In genomic region chr1:63326473-63327380, GRCh38 we compare ENCODE assay signal across 12 cellular contexts. TPM values are rescaled to one million over a fixed set of nuclear protein-coding genes. Genes with fewer than 3 reads are reported as not detected.
DNase-seq lines count a peak whose midpoint lies in the region; ATAC-seq, FAIRE-seq and TF ChIP-seq lines count a peak whose summit lies in the region.
"Had no signal": no experiment of that assay in that cellular context is flagged by ENCODE, and none has a peak within 500 bp of the region (broad histone marks: within the 10 kb centered on the region; RNA-seq: fewer than 3 reads in every experiment).

No MANE protein-coding gene starts in this region.

- H3K27ac Mint-ChIP-seq in CD4-positive, CD25-positive, alpha-beta regulatory T cell = peak overlapping the region in 2 of 3 donors; percentile 85 to 91

- peaks cover 44% of the 10 kb centered on the region for H3K4me1 ChIP-seq in CD4-positive, CD25-positive, alpha-beta regulatory T cell (ENCODE audit: control insufficient read depth, insufficient read depth, low read length, poor library complexity, severe bottlenecking)
- peaks cover 23% of the 10 kb centered on the region for H3K4me1 ChIP-seq in hepatocyte (ENCODE audit: insufficient read depth)

- no peaks in the 10 kb centered on the region for H3K36me3 ChIP-seq in CD4-positive, CD25-positive, alpha-beta regulatory T cell (ENCODE audit: control insufficient read depth, insufficient read depth, low read length)
- H3K36me3 ChIP-seq in hepatocyte (replicated peaks; ENCODE audit: insufficient read depth, low read depth) = no peaks in the 10 kb centered on the region

- H3K4me3 Mint-ChIP-seq in CD4-positive, CD25-positive, alpha-beta regulatory T cell = peak overlapping the region; percentile 10 to 74 (median 48)

- no peak for TF ChIP-seq CTCF in hepatocyte (IDR thresholded peaks at IDR 0.05; ENCODE audit: poor library complexity)

- no peak overlapping the region for H3K27ac ChIP-seq in CD4-positive, CD25-positive, alpha-beta regulatory T cell (ENCODE audit: insufficient read depth, low read length, poor library complexity, severe bottlenecking)
- no peak overlapping the region for H3K27ac ChIP-seq in hepatocyte

- WGBS in hepatocyte (ENCODE audit: low lambda C conversion rate, missing lambda C conversion rate) = 2% methylated on average over 37 of the region's 37 CpGs

- no peak overlapping the region for H2AFZ ChIP-seq in hepatocyte

- DNase-seq in CD4-positive, CD25-positive, alpha-beta regulatory T cell = peak in 1 of 3 donors; percentile 18
- DNase-seq in GM12891 (ENCODE audit: insufficient read length, low spot score) (no peak), hepatocyte (ENCODE audit: low spot score) (peak; percentile 16), AG08396 (ENCODE audit: low spot score) (no peak), SW 1271 (lab: John Stamatoyannopoulos, UW) (no peak), left lobe of liver (ENCODE audit: low spot score) (no peak)
- DNase-seq: KG1; stimulated activated naive CD4-positive, alpha-beta T cell treated with Interleukin-2 at 50 U/mL for 16 hours had no signal

- H4K20me1 ChIP-seq in hepatocyte (ENCODE audit: insufficient read depth, poor library complexity, severe bottlenecking) = no peaks in the 10 kb centered on the region

- peaks cover 60% of the 10 kb centered on the region for H3K27me3 ChIP-seq in CD4-positive, CD25-positive, alpha-beta regulatory T cell (ENCODE audit: control insufficient read depth, insufficient read depth, low read length)
- H3K27me3 ChIP-seq in hepatocyte = peaks cover 97% of the 10 kb centered on the region

- H3K9me3 ChIP-seq in CD4-positive, CD25-positive, alpha-beta regulatory T cell (ENCODE audit: control insufficient read depth in 2 of 2, low read length in 2 of 2) = peaks cover 9 to 15% of the 10 kb centered on the region in 2 experiments
- H3K9me3 ChIP-seq in hepatocyte (ENCODE audit: low read depth) = no peaks in the 10 kb centered on the region

- peaks cover 1% of the 10 kb centered on the region for H3K36me3 Mint-ChIP-seq in CD4-positive, CD25-positive, alpha-beta regulatory T cell

- peaks cover 0 to 18% (median 2%) of the 10 kb centered on the region in 7 donors for H3K9me3 Mint-ChIP-seq in CD4-positive, CD25-positive, alpha-beta regulatory T cell

- peak; percentile 20 for FAIRE-seq in GM12891 (lab: Jason Lieb, UNC)

- ATAC-seq in CD4-positive, CD25-positive, alpha-beta regulatory T cell (ENCODE audit: low read depth in 2 of 2) = no peak
- peak; percentile 13; the same call in 1 of the 3 replicates for ATAC-seq in SK-N-SH treated with all-trans-retinoic acid at 6 μM for 48 hours
- ATAC-seq in GM18519 (IDR thresholded peaks at IDR 0.05; ENCODE audit: low FRiP score, unreplicated experiment) = no peak
- no peak for ATAC-seq in left lobe of liver

- no peak overlapping the region for H3K4me2 ChIP-seq in hepatocyte

- H3K4me3 ChIP-seq in CD4-positive, CD25-positive, alpha-beta regulatory T cell (ENCODE audit: low read depth, low read length) = no peak overlapping the region
- no peak overlapping the region for H3K4me3 ChIP-seq in hepatocyte

- no peaks in the 10 kb centered on the region for H3K9me2 ChIP-seq in hepatocyte (replicated peaks; ENCODE audit: insufficient read depth)

- peaks cover 77% of the 10 kb centered on the region for H3K27me3 Mint-ChIP-seq in CD4-positive, CD25-positive, alpha-beta regulatory T cell

- no peak for TF ChIP-seq POLR2A in GM12891 (IDR thresholded peaks at IDR 0.05; ENCODE audit: low read depth, low read length)

- no peaks in the 10 kb centered on the region for H3K79me2 ChIP-seq in hepatocyte

- peaks cover 10 to 37% (median 26%) of the 10 kb centered on the region in 4 donors for H3K4me1 Mint-ChIP-seq in CD4-positive, CD25-positive, alpha-beta regulatory T cell

TF ChIP-seq in GM12891, 5 proteins besides CTCF, POLR2A, EP300 and RAD21:
- TF ChIP-seq PAX5 (IDR thresholded peaks at IDR 0.05; ENCODE audit: insufficient read depth, low read length, severe bottlenecking) (no peak), SPI1 (IDR thresholded peaks at IDR 0.05; ENCODE audit: low read depth, low read length) (no peak), TAF1 (IDR thresholded peaks at IDR 0.05; ENCODE audit: low read depth, low read length) (no peak), POU2F2 (IDR thresholded peaks at IDR 0.05; ENCODE audit: low read depth, low read length) (no peak)

TF ChIP-seq in SK-N-SH treated with all-trans-retinoic acid at 6 μM for 48 hours, 23 proteins besides CTCF, POLR2A, EP300 and RAD21:
- TF ChIP-seq TCF4 (CRISPR knock-in tag; IDR thresholded peaks at IDR 0.05; ENCODE audit: borderline replicate concordance) (no peak), ZC3H10 (CRISPR knock-in tag; IDR thresholded peaks at IDR 0.05) (no peak), ZNF8 (CRISPR knock-in tag; IDR thresholded peaks at IDR 0.05) (no peak), CSDC2 (CRISPR knock-in tag; IDR thresholded peaks at IDR 0.05) (no peak), SNAI2 (CRISPR knock-in tag; IDR thresholded peaks at IDR 0.05) (no peak), ZNF70 (CRISPR knock-in tag; IDR thresholded peaks at IDR 0.05) (no peak), ZFP3 (CRISPR knock-in tag; IDR thresholded peaks at IDR 0.05) (no peak), OSR1 (CRISPR knock-in tag; IDR thresholded peaks at IDR 0.05) (no peak), TOX (CRISPR knock-in tag; IDR thresholded peaks at IDR 0.05; ENCODE audit: borderline replicate concordance) (no peak), ISL1 (CRISPR knock-in tag; IDR thresholded peaks at IDR 0.05) (no peak), CSRNP3 (CRISPR knock-in tag; IDR thresholded peaks at IDR 0.05) (no peak), PPARA (CRISPR knock-in tag; IDR thresholded peaks at IDR 0.05; ENCODE audit: borderline replicate concordance) (no peak), PATZ1 (CRISPR knock-in tag; IDR thresholded peaks at IDR 0.05; ENCODE audit: borderline replicate concordance) (no peak), ESRRG (CRISPR knock-in tag; IDR thresholded peaks at IDR 0.05) (no peak), RARB (CRISPR knock-in tag; IDR thresholded peaks at IDR 0.05) (no peak), ARNTL (CRISPR knock-in tag; IDR thresholded peaks at IDR 0.05; ENCODE audit: borderline replicate concordance, low read depth) (no peak)

RNA-seq across cellular contexts. Expression of gene FOXD3, which starts 4.4 kb away (rescaled TPM):
- not detected for total RNA-seq in CD4-positive, CD25-positive, alpha-beta regulatory T cell
- polyA plus RNA-seq in CD4-positive, CD25-positive, alpha-beta regulatory T cell = not detected
- not detected for polyA plus RNA-seq in GM12891 (2012; ENCODE audit: low read depth, missing spikeins)
- total RNA-seq in hepatocyte (not detected in 2 replicates), left lobe of liver (0.15 TPM)
- not detected in 2 replicates for polyA plus RNA-seq in hepatocyte
- total RNA-seq: fibroblast of lung, mammary epithelial cell had no signal
- polyA plus RNA-seq: fibroblast of lung, mammary epithelial cell had no signal

RNA-seq across cellular contexts. Expression of gene ALG6, which starts 40.7 kb away (rescaled TPM):
- 20.0 TPM for total RNA-seq in CD4-positive, CD25-positive, alpha-beta regulatory T cell
- 10 to 100 TPM; 21.1 to 26.7 (median 21.9) TPM for polyA plus RNA-seq in CD4-positive, CD25-positive, alpha-beta regulatory T cell
- polyA plus RNA-seq in GM12891 (2012; ENCODE audit: low read depth, missing spikeins) = 7.6 TPM
- 20.7 and 21.8 TPM in 2 replicates for total RNA-seq in hepatocyte
- 12.4 and 18.3 TPM in 2 replicates for polyA plus RNA-seq in hepatocyte
- 5.4 TPM for total RNA-seq in left lobe of liver
